In genomic region chr10:103812004-103812403, GRCh38 we compare ENCODE assay signal across 1 cellular context.
TF ChIP-seq lines count a peak whose summit lies in the region.

No MANE protein-coding gene starts in this region.

TF ChIP-seq in H1, 55 proteins besides CTCF, POLR2A, EP300 and RAD21:
- no peak for TF ChIP-seq USF2 (IDR thresholded peaks at IDR 0.05; ENCODE audit: low read length)
- no peak for TF ChIP-seq JUN (IDR thresholded peaks at IDR 0.05; ENCODE audit: low read depth, low read length)
- TF ChIP-seq, protein P1, sequence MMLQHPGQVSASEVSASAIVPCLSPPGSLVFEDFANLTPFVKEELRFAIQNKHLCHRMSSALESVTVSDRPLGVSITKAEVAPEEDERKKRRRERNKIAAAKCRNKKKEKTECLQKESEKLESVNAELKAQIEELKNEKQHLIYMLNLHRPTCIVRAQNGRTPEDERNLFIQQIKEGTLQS (IDR thresholded peaks at IDR 0.05; ENCODE audit: insufficient read depth, low read depth, low read length), result no peak
- TF ChIP-seq SP2 (IDR thresholded peaks at IDR 0.05; ENCODE audit: low read length), result no peak
- TF ChIP-seq NRF1 (IDR thresholded peaks at IDR 0.05; ENCODE audit: low read depth, low read length), result no peak
- TF ChIP-seq CHD1 (IDR thresholded peaks at IDR 0.05; ENCODE audit: low read depth, low read length), result no peak
